Comparison of ENCODE assay signal across 1 cellular context in genomic region chr5:16465544-16466432, GRCh38.
TF ChIP-seq lines count a peak whose summit lies in the region.

Gene ZNF622 (minus strand): TSS chr5:16465800. CDS start chr5:16465665, 135 bp downstream.

TF ChIP-seq in HepG2, 621 proteins besides CTCF, POLR2A, EP300 and RAD21 (continued from another document and continues in another):
- TF ChIP-seq ZSCAN29 (CRISPR knock-in tag; conservative IDR thresholded peaks at IDR 0.05) (peak; percentile 92), MAFG (CRISPR knock-in tag; IDR thresholded peaks at IDR 0.05) (no peak), MEF2D (CRISPR knock-in tag; IDR thresholded peaks at IDR 0.05) (peak; percentile 84), ATM (IDR thresholded peaks at IDR 0.05; ENCODE audit: borderline replicate concordance) (no peak), IRF2 (CRISPR knock-in tag; IDR thresholded peaks at IDR 0.05) (peak; percentile 63), ARHGAP35 (CRISPR knock-in tag; IDR thresholded peaks at IDR 0.05; ENCODE audit: borderline replicate concordance) (no peak), ZNF660 (CRISPR knock-in tag; IDR thresholded peaks at IDR 0.05; ENCODE audit: borderline replicate concordance, low read depth) (no peak; the same call in 1 of the 2 replicates), DDIT3 (CRISPR knock-in tag; IDR thresholded peaks at IDR 0.05) (no peak), MBD4 (IDR thresholded peaks at IDR 0.05; ENCODE audit: borderline replicate concordance, low read length) (no peak), STAT5B (CRISPR knock-in tag; IDR thresholded peaks at IDR 0.05) (no peak), ZNF749 (CRISPR knock-in tag; IDR thresholded peaks at IDR 0.05; ENCODE audit: borderline replicate concordance) (peak; percentile 91; the same call in 1 of the 2 replicates), NR2F1 (CRISPR knock-in tag; IDR thresholded peaks at IDR 0.05) (no peak; a peak in 1 of 4 replicates), SNAPC5 (CRISPR knock-in tag; IDR thresholded peaks at IDR 0.05; ENCODE audit: borderline replicate concordance) (0 out of 2 replicates have a peak, but pooled peaks have one; percentile 29), DNMT1 (CRISPR knock-in tag; IDR thresholded peaks at IDR 0.05) (peak; percentile 15; the same call in 1 of the 2 replicates), MTA3 (CRISPR knock-in tag; IDR thresholded peaks at IDR 0.05) (no peak), RFX5 (IDR thresholded peaks at IDR 0.05; ENCODE audit: low read depth, low read length) (no peak), ZNF879 (CRISPR knock-in tag; IDR thresholded peaks at IDR 0.05) (no peak), TEAD2 (CRISPR knock-in tag; IDR thresholded peaks at IDR 0.05) (no peak), SMC3 (IDR thresholded peaks at IDR 0.05; ENCODE audit: low read length) (no peak), ZNF552 (CRISPR knock-in tag; IDR thresholded peaks at IDR 0.05; ENCODE audit: borderline replicate concordance) (peak; percentile 12; the same call in 1 of the 2 replicates), ZFP91 (CRISPR knock-in tag; IDR thresholded peaks at IDR 0.05; ENCODE audit: borderline replicate concordance) (peak; percentile 88; the same call in 1 of the 2 replicates), ZNF883 (CRISPR knock-in tag; IDR thresholded peaks at IDR 0.05; ENCODE audit: not compliant biosample characterization) (peak; percentile 53), KDM1A (CRISPR knock-in tag; IDR thresholded peaks at IDR 0.05) (no peak), GABPB1 (CRISPR knock-in tag; IDR thresholded peaks at IDR 0.05) (peak; percentile 98), CBX5 (CRISPR knock-in tag; IDR thresholded peaks at IDR 0.05; ENCODE audit: borderline replicate concordance) (peak; percentile 36; the same call in 1 of the 2 replicates), ZNF264 (CRISPR knock-in tag; IDR thresholded peaks at IDR 0.05) (peak; percentile 54; the same call in 1 of the 2 replicates), NFIB (CRISPR knock-in tag; IDR thresholded peaks at IDR 0.05; ENCODE audit: borderline replicate concordance) (no peak), RERE (CRISPR knock-in tag; IDR thresholded peaks at IDR 0.05; ENCODE audit: low read depth) (no peak), PRDM10 (CRISPR knock-in tag; IDR thresholded peaks at IDR 0.05; ENCODE audit: low read depth) (0 out of 2 replicates have a peak, but pooled peaks have one; percentile 24), SMAD9 (CRISPR knock-in tag; IDR thresholded peaks at IDR 0.05) (no peak), TMF1 (CRISPR knock-in tag; IDR thresholded peaks at IDR 0.05; ENCODE audit: low read depth) (no peak), ZNF75D (CRISPR knock-in tag; IDR thresholded peaks at IDR 0.05; ENCODE audit: borderline replicate concordance) (no peak)
- TF ChIP-seq, protein P1, sequence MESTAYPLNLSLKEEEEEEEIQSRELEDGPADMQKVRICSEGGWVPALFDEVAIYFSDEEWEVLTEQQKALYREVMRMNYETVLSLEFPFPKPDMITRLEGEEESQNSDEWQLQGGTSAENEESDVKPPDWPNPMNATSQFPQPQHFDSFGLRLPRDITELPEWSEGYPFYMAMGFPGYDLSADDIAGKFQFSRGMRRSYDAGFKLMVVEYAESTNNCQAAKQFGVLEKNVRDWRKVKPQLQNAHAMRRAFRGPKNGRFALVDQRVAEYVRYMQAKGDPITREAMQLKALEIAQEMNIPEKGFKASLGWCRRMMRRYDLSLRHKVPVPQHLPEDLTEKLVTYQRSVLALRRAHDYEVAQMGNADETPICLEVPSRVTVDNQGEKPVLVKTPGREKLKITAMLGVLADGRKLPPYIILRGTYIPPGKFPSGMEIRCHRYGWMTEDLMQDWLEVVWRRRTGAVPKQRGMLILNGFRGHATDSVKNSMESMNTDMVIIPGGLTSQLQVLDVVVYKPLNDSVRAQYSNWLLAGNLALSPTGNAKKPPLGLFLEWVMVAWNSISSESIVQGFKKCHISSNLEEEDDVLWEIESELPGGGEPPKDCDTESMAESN (CRISPR knock-in tag; conservative IDR thresholded peaks at IDR 0.05): peak; percentile 92
- TF ChIP-seq, protein P2, sequence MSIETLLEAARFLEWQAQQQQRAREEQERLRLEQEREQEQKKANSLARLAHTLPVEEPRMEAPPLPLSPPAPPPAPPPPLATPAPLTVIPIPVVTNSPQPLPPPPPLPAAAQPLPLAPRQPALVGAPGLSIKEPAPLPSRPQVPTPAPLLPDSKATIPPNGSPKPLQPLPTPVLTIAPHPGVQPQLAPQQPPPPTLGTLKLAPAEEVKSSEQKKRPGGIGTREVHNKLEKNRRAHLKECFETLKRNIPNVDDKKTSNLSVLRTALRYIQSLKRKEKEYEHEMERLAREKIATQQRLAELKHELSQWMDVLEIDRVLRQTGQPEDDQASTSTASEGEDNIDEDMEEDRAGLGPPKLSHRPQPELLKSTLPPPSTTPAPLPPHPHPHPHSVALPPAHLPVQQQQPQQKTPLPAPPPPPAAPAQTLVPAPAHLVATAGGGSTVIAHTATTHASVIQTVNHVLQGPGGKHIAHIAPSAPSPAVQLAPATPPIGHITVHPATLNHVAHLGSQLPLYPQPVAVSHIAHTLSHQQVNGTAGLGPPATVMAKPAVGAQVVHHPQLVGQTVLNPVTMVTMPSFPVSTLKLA (IDR thresholded peaks at IDR 0.05): peak; percentile 35; the same call in 1 of the 2 replicates
- TF ChIP-seq, protein P3, sequence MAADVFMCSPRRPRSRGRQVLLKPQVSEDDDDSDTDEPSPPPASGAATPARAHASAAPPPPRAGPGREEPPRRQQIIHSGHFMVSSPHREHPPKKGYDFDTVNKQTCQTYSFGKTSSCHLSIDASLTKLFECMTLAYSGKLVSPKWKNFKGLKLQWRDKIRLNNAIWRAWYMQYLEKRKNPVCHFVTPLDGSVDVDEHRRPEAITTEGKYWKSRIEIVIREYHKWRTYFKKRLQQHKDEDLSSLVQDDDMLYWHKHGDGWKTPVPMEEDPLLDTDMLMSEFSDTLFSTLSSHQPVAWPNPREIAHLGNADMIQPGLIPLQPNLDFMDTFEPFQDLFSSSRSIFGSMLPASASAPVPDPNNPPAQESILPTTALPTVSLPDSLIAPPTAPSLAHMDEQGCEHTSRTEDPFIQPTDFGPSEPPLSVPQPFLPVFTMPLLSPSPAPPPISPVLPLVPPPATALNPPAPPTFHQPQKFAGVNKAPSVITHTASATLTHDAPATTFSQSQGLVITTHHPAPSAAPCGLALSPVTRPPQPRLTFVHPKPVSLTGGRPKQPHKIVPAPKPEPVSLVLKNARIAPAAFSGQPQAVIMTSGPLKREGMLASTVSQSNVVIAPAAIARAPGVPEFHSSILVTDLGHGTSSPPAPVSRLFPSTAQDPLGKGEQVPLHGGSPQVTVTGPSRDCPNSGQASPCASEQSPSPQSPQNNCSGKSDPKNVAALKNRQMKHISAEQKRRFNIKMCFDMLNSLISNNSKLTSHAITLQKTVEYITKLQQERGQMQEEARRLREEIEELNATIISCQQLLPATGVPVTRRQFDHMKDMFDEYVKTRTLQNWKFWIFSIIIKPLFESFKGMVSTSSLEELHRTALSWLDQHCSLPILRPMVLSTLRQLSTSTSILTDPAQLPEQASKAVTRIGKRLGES (CRISPR knock-in tag; IDR thresholded peaks at IDR 0.05; ENCODE audit: borderline replicate concordance): no peak
- TF ChIP-seq, protein P4, sequence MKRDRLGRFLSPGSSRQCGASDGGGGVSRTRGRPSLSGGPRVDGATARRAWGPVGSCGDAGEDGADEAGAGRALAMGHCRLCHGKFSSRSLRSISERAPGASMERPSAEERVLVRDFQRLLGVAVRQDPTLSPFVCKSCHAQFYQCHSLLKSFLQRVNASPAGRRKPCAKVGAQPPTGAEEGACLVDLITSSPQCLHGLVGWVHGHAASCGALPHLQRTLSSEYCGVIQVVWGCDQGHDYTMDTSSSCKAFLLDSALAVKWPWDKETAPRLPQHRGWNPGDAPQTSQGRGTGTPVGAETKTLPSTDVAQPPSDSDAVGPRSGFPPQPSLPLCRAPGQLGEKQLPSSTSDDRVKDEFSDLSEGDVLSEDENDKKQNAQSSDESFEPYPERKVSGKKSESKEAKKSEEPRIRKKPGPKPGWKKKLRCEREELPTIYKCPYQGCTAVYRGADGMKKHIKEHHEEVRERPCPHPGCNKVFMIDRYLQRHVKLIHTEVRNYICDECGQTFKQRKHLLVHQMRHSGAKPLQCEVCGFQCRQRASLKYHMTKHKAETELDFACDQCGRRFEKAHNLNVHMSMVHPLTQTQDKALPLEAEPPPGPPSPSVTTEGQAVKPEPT (CRISPR knock-in tag; IDR thresholded peaks at IDR 0.05; ENCODE audit: low read depth): no peak
- TF ChIP-seq, protein P5, sequence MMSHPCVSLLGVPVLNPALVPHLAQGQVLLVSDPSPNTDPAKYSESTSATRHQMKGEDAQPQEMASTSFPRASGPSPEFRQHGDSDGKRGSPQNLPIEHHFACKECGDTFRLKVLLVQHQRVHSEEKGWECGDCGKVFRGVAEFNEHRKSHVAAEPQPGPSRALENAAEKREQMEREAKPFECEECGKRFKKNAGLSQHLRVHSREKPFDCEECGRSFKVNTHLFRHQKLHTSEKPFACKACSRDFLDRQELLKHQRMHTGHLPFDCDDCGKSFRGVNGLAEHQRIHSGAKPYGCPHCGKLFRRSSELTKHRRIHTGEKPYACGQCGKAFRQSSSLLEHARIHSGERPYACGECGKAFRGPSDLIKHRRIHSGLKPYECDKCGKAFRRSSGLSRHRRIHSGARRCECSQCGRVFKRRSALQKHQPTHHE (CRISPR knock-in tag; IDR thresholded peaks at IDR 0.05; ENCODE audit: borderline replicate concordance): peak; percentile 94; the same call in 1 of the 2 replicates
